In genomic region chr5:134005415-134006118, GRCh38 we compare ENCODE assay signal across 7 cellular contexts. TPM values are rescaled to one million over a fixed set of nuclear protein-coding genes. Genes with fewer than 3 reads are reported as not detected.
DNase-seq lines count a peak whose midpoint lies in the region; ATAC-seq and TF ChIP-seq lines count a peak whose summit lies in the region.

No MANE protein-coding gene starts in this region.

- H3K4me3 ChIP-seq in GM12875 (ENCODE audit: low read depth, low read length): peak overlapping the region; percentile 88
- H3K4me3 ChIP-seq in Loucy (ENCODE audit: low read length, poor library complexity, severe bottlenecking): peak overlapping the region; percentile 89
- H3K4me3 ChIP-seq in lung: peak overlapping the region; percentile 86

- peak overlapping the region; percentile 86 for H3K9ac ChIP-seq in Loucy (ENCODE audit: low read depth, low read length, poor library complexity, severe bottlenecking)

- H3K9me3 Mint-ChIP-seq in chondrocyte (ENCODE audit: low read depth) (no peaks in the 10 kb centered on the region), type B pancreatic cell (no peaks in the 10 kb centered on the region)

- H3K36me3 ChIP-seq in Loucy (ENCODE audit: insufficient read depth, low read length): no peaks in the 10 kb centered on the region
- H3K36me3 ChIP-seq in lung (ENCODE audit: control insufficient read depth in 2 of 2, insufficient read depth in 2 of 2, low read length in 2 of 2): peaks cover 0 to 5% of the 10 kb centered on the region in 2 donors

- H3K4me1 Mint-ChIP-seq in chondrocyte (ENCODE audit: low read depth): peaks cover 35% of the 10 kb centered on the region
- peaks cover 30% of the 10 kb centered on the region for H3K4me1 Mint-ChIP-seq in type B pancreatic cell (ENCODE audit: unreplicated experiment)

- TF ChIP-seq CTCF in GM12875 (IDR thresholded peaks at IDR 0.05; ENCODE audit: borderline replicate concordance, insufficient read depth, low read depth, low read length) (no peak), Loucy (conservative IDR thresholded peaks at IDR 0.05; ENCODE audit: low read length) (no peak), chondrocyte (IDR thresholded peaks at IDR 0.05) (no peak), lung (IDR thresholded peaks at IDR 0.05; ENCODE audit: control extremely low read depth, extremely low read depth) (no peak), type B pancreatic cell (conservative IDR thresholded peaks at IDR 0.05) (no peak)

- H3K36me3 Mint-ChIP-seq in chondrocyte (ENCODE audit: low read depth) (peaks cover 3% of the 10 kb centered on the region), type B pancreatic cell (peaks cover 12% of the 10 kb centered on the region)

- H3K27ac ChIP-seq in lung (ENCODE audit: low read depth in 1 of 2, low read length in 1 of 2): peak overlapping the region; percentile 99 to 100

- H3K79me2 ChIP-seq in Loucy (ENCODE audit: insufficient read depth, low read length): peaks cover 48% of the 10 kb centered on the region

- peaks cover 22% of the 10 kb centered on the region for H4K20me1 ChIP-seq in Loucy (ENCODE audit: insufficient read depth, low read length, poor library complexity, severe bottlenecking)

- H3K9me3 ChIP-seq in Loucy (ENCODE audit: insufficient read depth, low read depth, low read length) (no peaks in the 10 kb centered on the region), lung (ENCODE audit: control insufficient read depth in 2 of 2, insufficient read depth in 1 of 2, low read length in 1 of 2) (no peaks in the 10 kb centered on the region)

- peak overlapping the region; percentile 82 for H3K4me3 Mint-ChIP-seq in chondrocyte (ENCODE audit: unreplicated experiment)
- peak overlapping the region; percentile 94 for H3K4me3 Mint-ChIP-seq in type B pancreatic cell

- no peaks in the 10 kb centered on the region for H3K9me2 ChIP-seq in Loucy (replicated peaks; ENCODE audit: low read depth, low read length)

- ATAC-seq in lung (ENCODE audit: insufficient read depth, low FRiP score): peak; percentile 22

- DNase-seq in chondrocyte (ENCODE audit: low spot score): peak; percentile 75
- no peak for DNase-seq in lung (ENCODE audit: low spot score)
- DNase-seq in type B pancreatic cell (ENCODE audit: extremely low spot score, unreplicated experiment): no peak
- DNase-seq in NCI-H2196 treated with DMSO at 0.1 percent for 48 hours (lab: John Stamatoyannopoulos, UW; ENCODE audit: unreplicated experiment): no peak
- DNase-seq in NCI-H510A (lab: John Stamatoyannopoulos, UW): no peak

- 18 to 21% methylated on average over 41 of the region's 41 CpGs for WGBS in lung, 2 donors

- no peaks in the 10 kb centered on the region for H3F3A ChIP-seq in Loucy (ENCODE audit: low read depth)

- H3K27ac Mint-ChIP-seq in chondrocyte (ENCODE audit: unreplicated experiment) (peak overlapping the region; percentile 96), type B pancreatic cell (peak overlapping the region; percentile 81)

- peak overlapping the region; percentile 86 for H3K4me2 ChIP-seq in Loucy (ENCODE audit: low read depth, low read length, poor library complexity, severe bottlenecking)

- H3K27me3 ChIP-seq in Loucy (ENCODE audit: insufficient read depth, low read length, poor library complexity, severe bottlenecking) (no peaks in the 10 kb centered on the region), lung (ENCODE audit: control insufficient read depth, insufficient read depth) (no peaks in the 10 kb centered on the region)

- H3K27me3 Mint-ChIP-seq in chondrocyte (ENCODE audit: low read depth): no peaks in the 10 kb centered on the region
- no peaks in the 10 kb centered on the region for H3K27me3 Mint-ChIP-seq in type B pancreatic cell

- H2AFZ ChIP-seq in Loucy (ENCODE audit: low read length): peak overlapping the region; percentile 83

- H3K4me1 ChIP-seq in Loucy (ENCODE audit: insufficient read depth, low read length, poor library complexity, severe bottlenecking) (peaks cover 23% of the 10 kb centered on the region), lung (ENCODE audit: control insufficient read depth in 2 of 2, insufficient read depth in 2 of 2, low read length in 2 of 2) (peaks cover 9 to 25% of the 10 kb centered on the region in 2 donors)

RNA-seq across cellular contexts. Expression of gene VDAC1, which starts 0.8 kb away (rescaled TPM):
- 138 to 173 TPM (median 143 TPM) in 3 replicates for total RNA-seq in chondrocyte
- total RNA-seq in lung: 100 to 1,000 TPM; 109 to 130 TPM
- polyA plus RNA-seq in lung: 100 to 1,000 TPM; 107 to 136 TPM
- total RNA-seq in type B pancreatic cell (ENCODE audit: low replicate concordance): 186 and 219 TPM in 2 replicates

RNA-seq across cellular contexts. Expression of gene C5orf15, which starts 37.1 kb away (rescaled TPM):
- total RNA-seq in chondrocyte: 41.7 to 63.7 TPM (median 44.4 TPM) in 3 replicates
- total RNA-seq in lung: 100 to 1,000 TPM in 1 of 2 donors, 10 to 100 TPM in 1; 34.1 to 118 TPM
- 10 to 100 TPM; 21.6 to 45.8 TPM for polyA plus RNA-seq in lung
- total RNA-seq in type B pancreatic cell (ENCODE audit: low replicate concordance): 47.2 and 49.6 TPM in 2 replicates
